ENCODE assay signal across 8 cellular contexts in the genomic region with DNA sequence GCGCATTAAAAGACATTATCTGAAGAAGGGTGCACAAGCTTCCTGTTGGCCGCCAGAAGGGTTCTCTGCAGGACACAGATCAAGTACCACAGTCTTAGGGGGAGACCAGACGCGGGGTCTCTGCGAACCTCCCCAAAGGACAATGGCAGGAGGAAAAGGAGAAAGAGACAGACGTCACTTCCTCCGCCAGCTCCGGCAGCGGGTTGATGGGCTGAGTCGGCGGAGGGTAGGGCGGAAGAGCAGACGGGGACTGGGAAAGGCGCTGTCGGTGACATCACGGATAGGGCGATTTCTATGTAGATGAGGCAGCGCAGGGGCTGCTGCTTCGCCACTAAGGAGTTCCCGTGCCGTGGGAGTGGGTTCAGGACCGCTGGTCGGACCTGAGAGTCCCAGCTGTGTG. TPM values are rescaled to one million over a fixed set of nuclear protein-coding genes. Genes with fewer than 3 reads are reported as not detected.
DNase-seq lines count a peak whose midpoint lies in the region; ATAC-seq and TF ChIP-seq lines count a peak whose summit lies in the region.
"Not testable (repeated sequence)": the region's sequence is repeated elsewhere in the genome, so short reads cannot be mapped to it uniquely, and the experiment has no call there.

No MANE protein-coding gene starts in this region.

- TF ChIP-seq RAD21 in liver (IDR thresholded peaks at IDR 0.05) = not testable (repeated sequence)

- peak overlapping the region; percentile 61 for H3K4me2 ChIP-seq in OCI-LY7 (ENCODE audit: low read length)

- not testable (repeated sequence) for H4K20me1 ChIP-seq in OCI-LY7 (ENCODE audit: insufficient read depth, low read length)

- intact Hi-C loops in A673 (cut with micrococcal nuclease; ENCODE audit: unreplicated experiment); OCI-LY7 (cut with micrococcal nuclease; ENCODE audit: unreplicated experiment): not testable (repeated sequence)

- CTCF ChIA-PET in A673 (lab: Charles Lee); OCI-LY7 (lab: Charles Lee; ENCODE audit: unreplicated experiment): not testable (repeated sequence)

- under 1% methylated on average over 17 of the region's 23 CpGs for WGBS in liver

- not testable (repeated sequence) for H3K9ac ChIP-seq in liver (ENCODE audit: low read depth in 1 of 2, low read length in 2 of 2)

- H3K27me3 ChIP-seq in A673 (replicated peaks; ENCODE audit: insufficient read depth, low read depth, low read length, poor library complexity); liver (ENCODE audit: control insufficient read depth in 4 of 4, insufficient read depth in 4 of 4, low read length in 3 of 4): not testable (repeated sequence)

- H3K27ac ChIP-seq in A673 (ENCODE audit: low read depth, low read length, poor library complexity, severe bottlenecking); liver (ENCODE audit: low read depth in 1 of 2, low read length in 2 of 2): not testable (repeated sequence)
- H3K27ac ChIP-seq in OCI-LY7 (ENCODE audit: low read depth, low read length, poor library complexity, severe bottlenecking) = peak overlapping the region; percentile 46

- not testable (repeated sequence) for H2AFZ ChIP-seq in OCI-LY7 (ENCODE audit: low read length)

- H3K36me3 ChIP-seq in A673 (ENCODE audit: insufficient read depth, low read length, poor library complexity, severe bottlenecking); OCI-LY7 (ENCODE audit: insufficient read depth, low read length); liver (ENCODE audit: control insufficient read depth in 4 of 4, insufficient read depth in 3 of 4, low read depth in 1 of 4, low read length in 3 of 4): not testable (repeated sequence)

- ATAC-seq in GM19463 (IDR thresholded peaks at IDR 0.05; ENCODE audit: unreplicated experiment) = peak; percentile 49

- not testable (repeated sequence) for H3K79me2 ChIP-seq in OCI-LY7 (ENCODE audit: insufficient read depth, low read depth, low read length)

- H3K4me1 ChIP-seq in A673 (ENCODE audit: insufficient read depth, low read length, poor library complexity, severe bottlenecking); OCI-LY7 (ENCODE audit: insufficient read depth, low read length, poor library complexity, severe bottlenecking); liver (ENCODE audit: control insufficient read depth in 4 of 4, insufficient read depth in 4 of 4, low read length in 3 of 4): not testable (repeated sequence)

- not testable (repeated sequence) for H3K4me3 ChIP-seq in A673 (ENCODE audit: low read depth, low read length, poor library complexity, severe bottlenecking)
- H3K4me3 ChIP-seq in OCI-LY7 (ENCODE audit: low read depth, low read length, poor library complexity, severe bottlenecking) (peak overlapping the region; percentile 41), liver (ENCODE audit: low read depth in 1 of 3, low read length in 3 of 3) (peak overlapping the region in 1 of 3 donors; percentile 29)

- DNase-seq in A673 (ENCODE audit: low spot score) = peak; percentile 81
- DNase-seq in KBM-7 = peak; percentile 93
- DNase-seq in OCI-LY7 (ENCODE audit: low spot score) = peak; percentile 89
- DNase-seq in activated CD8-positive, alpha-beta memory T cell treated with anti-CD3 and anti-CD28 coated beads for 48 hours (ENCODE audit: low read depth in 2 of 3, low spot score in 2 of 3) = peak in 2 of 3 experiments; percentile 53 to 61
- peak; percentile 83 for DNase-seq in dermis blood vessel endothelial cell
- DNase-seq in stimulated activated CD4-positive, alpha-beta T cell treated with anti-CD3 and anti-CD28 coated beads, Interleukin-15, amount 100 ng/mL, for 24 hours = peak; percentile 87

- in situ Hi-C loops in KBM-7 (cut with MboI; ENCODE audit: low pct_unique_long_range_greater_than_20kb, low sequenced_read_pairs) = not testable (repeated sequence)

- not testable (repeated sequence) for BruUV-seq in A673 (replicated peaks; lab: Mats Ljungman, UMichigan); OCI-LY7 (replicated peaks; lab: Mats Ljungman, UMichigan)

- POLR2A ChIA-PET in A673 (lab: Charles Lee; ENCODE audit: low non-redundant PET); OCI-LY7 (lab: Charles Lee): not testable (repeated sequence)

- H3K9me3 ChIP-seq in A673 (ENCODE audit: low read depth, low read length, poor library complexity, severe bottlenecking); OCI-LY7 (ENCODE audit: low read length); liver (ENCODE audit: control insufficient read depth in 4 of 4, low read length in 3 of 4): not testable (repeated sequence)

- not testable (repeated sequence) for TF ChIP-seq CTCF in A673 (conservative IDR thresholded peaks at IDR 0.05; ENCODE audit: low read depth, low read length); OCI-LY7 (conservative IDR thresholded peaks at IDR 0.05; ENCODE audit: low read length); liver (IDR thresholded peaks at IDR 0.05; ENCODE audit: low read depth, low read length, missing input control)

- H3K9me2 ChIP-seq in OCI-LY7 (ENCODE audit: insufficient read depth, low read length) = not testable (repeated sequence)

TF ChIP-seq in liver, 16 proteins besides CTCF, POLR2A, EP300 and RAD21:
- TF ChIP-seq GABPA (IDR thresholded peaks at IDR 0.05 in 1 of 2, conservative IDR thresholded peaks at IDR 0.05 in 1 of 2) = peak; percentile 55 to 83

RNA-seq across cellular contexts. Expression of gene PPIAL4G, which starts 39.0 kb away (rescaled TPM):
- total RNA-seq in A673 (2021) (not detected in 2 replicates), OCI-LY7 (2022) (not detected in 2 replicates), dermis blood vessel endothelial cell (not detected in 2 replicates), liver (under 1 TPM in 1 of 2 donors, not detected in 1; 0.17 TPM)
- not detected in 2 replicates for total RNA-seq in OCI-LY7 (2014; rRNA removed; shearing (Covaris generic))
- not detected for polyA plus RNA-seq in liver
